Comparison of ENCODE assay signal across 2 cellular contexts in the genomic region with DNA sequence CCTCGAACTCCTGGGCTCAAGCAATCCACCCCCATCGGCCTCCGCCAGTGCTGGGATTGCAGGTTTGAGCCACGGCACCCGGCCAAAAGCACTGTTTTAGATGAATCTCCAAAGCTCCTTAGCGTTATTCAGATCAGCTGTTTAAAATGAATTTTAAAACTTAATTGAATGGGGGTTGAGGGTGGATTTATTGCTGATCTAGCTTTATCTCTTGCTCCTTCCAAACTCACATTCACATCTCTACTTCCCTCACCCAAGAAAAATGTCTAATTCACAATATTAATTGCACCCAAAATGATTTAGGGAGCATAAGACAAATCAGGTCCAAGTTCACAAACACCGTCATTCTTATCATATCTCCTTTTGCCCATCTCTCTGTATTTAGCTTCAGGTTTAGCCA.
TF ChIP-seq lines count a peak whose summit lies in the region.

No MANE protein-coding gene starts in this region.

TF ChIP-seq in A549, 52 proteins besides CTCF, POLR2A, EP300 and RAD21 (continued from another document):
- TF ChIP-seq, protein P1, sequence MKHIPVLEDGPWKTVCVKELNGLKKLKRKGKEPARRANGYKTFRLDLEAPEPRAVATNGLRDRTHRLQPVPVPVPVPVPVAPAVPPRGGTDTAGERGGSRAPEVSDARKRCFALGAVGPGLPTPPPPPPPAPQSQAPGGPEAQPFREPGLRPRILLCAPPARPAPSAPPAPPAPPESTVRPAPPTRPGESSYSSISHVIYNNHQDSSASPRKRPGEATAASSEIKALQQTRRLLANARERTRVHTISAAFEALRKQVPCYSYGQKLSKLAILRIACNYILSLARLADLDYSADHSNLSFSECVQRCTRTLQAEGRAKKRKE (CRISPR knock-in tag; IDR thresholded peaks at IDR 0.05; ENCODE audit: low read depth), result no peak

TF ChIP-seq in GM12878, 131 proteins besides CTCF, POLR2A, EP300 and RAD21 (continued from another document):
- TF ChIP-seq SPI1 (IDR thresholded peaks at IDR 0.05; ENCODE audit: borderline replicate concordance, insufficient read depth, low read depth, low read length) (no peak), ZNF24 (IDR thresholded peaks at IDR 0.05) (no peak), CUX1 (IDR thresholded peaks at IDR 0.05; ENCODE audit: insufficient replicate concordance, low read depth, low read length) (no peak), CBFB (IDR thresholded peaks at IDR 0.05; ENCODE audit: low read depth) (no peak), TARDBP (IDR thresholded peaks at IDR 0.05; ENCODE audit: borderline replicate concordance) (no peak)
- TF ChIP-seq, protein P2, sequence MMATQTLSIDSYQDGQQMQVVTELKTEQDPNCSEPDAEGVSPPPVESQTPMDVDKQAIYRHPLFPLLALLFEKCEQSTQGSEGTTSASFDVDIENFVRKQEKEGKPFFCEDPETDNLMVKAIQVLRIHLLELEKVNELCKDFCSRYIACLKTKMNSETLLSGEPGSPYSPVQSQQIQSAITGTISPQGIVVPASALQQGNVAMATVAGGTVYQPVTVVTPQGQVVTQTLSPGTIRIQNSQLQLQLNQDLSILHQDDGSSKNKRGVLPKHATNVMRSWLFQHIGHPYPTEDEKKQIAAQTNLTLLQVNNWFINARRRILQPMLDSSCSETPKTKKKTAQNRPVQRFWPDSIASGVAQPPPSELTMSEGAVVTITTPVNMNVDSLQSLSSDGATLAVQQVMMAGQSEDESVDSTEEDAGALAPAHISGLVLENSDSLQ (IDR thresholded peaks at IDR 0.05), result no peak
